In genomic region chr12:97267803-97268202, GRCh38 we compare ENCODE assay signal across 20 cellular contexts.
DNase-seq lines count a peak whose midpoint lies in the region; TF ChIP-seq lines count a peak whose summit lies in the region.
"Had no signal": no experiment of that assay in that cellular context is flagged by ENCODE, and none has a peak within 500 bp of the region (broad histone marks: within the 10 kb centered on the region; RNA-seq: fewer than 3 reads in every experiment).

No MANE protein-coding gene starts in this region.

- H3K9me3 Mint-ChIP-seq in nephron, result peaks cover 9% of the 10 kb centered on the region
- peaks cover 5% of the 10 kb centered on the region for H3K9me3 Mint-ChIP-seq in type B pancreatic cell
- peaks cover 0 to 9% (median 5%) of the 10 kb centered on the region in 8 donors for H3K9me3 Mint-ChIP-seq in CD4-positive, alpha-beta memory T cell

- no peak overlapping the region for H3K27ac ChIP-seq in CD4-positive, alpha-beta memory T cell (ENCODE audit: low read depth, low read length)
- H3K27ac ChIP-seq: A549, Peyer's patch, SK-N-MC had no signal

- peak; percentile 13 for DNase-seq in iPS-NIHi7 (ENCODE audit: extremely low spot score)
- no peak for DNase-seq in type B pancreatic cell (ENCODE audit: extremely low spot score, unreplicated experiment)
- no peak for DNase-seq in NCI-H510A (lab: John Stamatoyannopoulos, UW)
- DNase-seq in CD4-positive, alpha-beta memory T cell, result no peak
- DNase-seq in stimulated activated CD4-positive, alpha-beta T cell treated with anti-CD3 and anti-CD28 coated beads, Interleukin-15, amount 100 ng/mL, for 24 hours, result no peak
- DNase-seq: Calu3; CD4-positive, alpha-beta T cell; DMS53; NCI-H1092 treated with DMSO at 0.1 percent for 48 hours; NCI-H146; NCI-H2081; NCI-H2171 treated with DMSO at 0.1 percent for 48 hours; NCI-H446; NCI-H748 treated with DMSO at 0.1 percent for 48 hours; NK-92 treated with Interleukin-12 subunit alpha and Interleukin-12 subunit beta, amount 100 ng/mL, for 24 hours; Peyer's patch had no signal

- TF ChIP-seq CTCF in nephron (IDR thresholded peaks at IDR 0.05; ENCODE audit: unreplicated experiment in 3 of 3), result no peak
- TF ChIP-seq CTCF in type B pancreatic cell (conservative IDR thresholded peaks at IDR 0.05), result no peak

- H3K27me3 ChIP-seq in CD4-positive, alpha-beta memory T cell (ENCODE audit: insufficient read depth, low read length), result no peaks in the 10 kb centered on the region
- H3K27me3 ChIP-seq: Peyer's patch had no signal

- no peak for TF ChIP-seq RAD21 in Ishikawa (IDR thresholded peaks at IDR 0.05; ENCODE audit: low read depth)

- no peaks in the 10 kb centered on the region for H3K36me3 Mint-ChIP-seq in nephron (ENCODE audit: low read depth)
- H3K36me3 Mint-ChIP-seq in type B pancreatic cell, result no peaks in the 10 kb centered on the region
- H3K36me3 Mint-ChIP-seq in CD4-positive, alpha-beta memory T cell, result no peaks in the 10 kb centered on the region

- POLR2A ChIA-PET in CD4-positive, alpha-beta memory T cell (lab: Charles Lee; ENCODE audit: partially characterized antibody), result no interaction called here

- H3K4me3 Mint-ChIP-seq in nephron (no peak overlapping the region), type B pancreatic cell (no peak overlapping the region)
- H3K4me3 Mint-ChIP-seq in CD4-positive, alpha-beta memory T cell, result no peak overlapping the region
- H3K4me3 Mint-ChIP-seq: CD4-positive, alpha-beta T cell had no signal

- H3K36me3 ChIP-seq in CD4-positive, alpha-beta memory T cell (ENCODE audit: insufficient read depth, low read length), result no peaks in the 10 kb centered on the region
- H3K36me3 ChIP-seq: Peyer's patch had no signal

- H3K4me1 ChIP-seq in CD4-positive, alpha-beta memory T cell (ENCODE audit: insufficient read depth, low read length), result no peaks in the 10 kb centered on the region
- H3K4me1 ChIP-seq: A549, Peyer's patch had no signal

- H3K27me3 Mint-ChIP-seq in nephron (ENCODE audit: low read depth) (peaks cover 3% of the 10 kb centered on the region), type B pancreatic cell (no peaks in the 10 kb centered on the region)
- H3K27me3 Mint-ChIP-seq in CD4-positive, alpha-beta memory T cell, result peaks cover 0 to 9% of the 10 kb centered on the region in 2 donors

- H3K4me3 ChIP-seq in CD4-positive, alpha-beta memory T cell (ENCODE audit: low read length in 2 of 2), result no peak overlapping the region
- H3K4me3 ChIP-seq: A549, Peyer's patch, SK-N-MC had no signal

- CTCF ChIA-PET in CD4-positive, alpha-beta memory T cell (lab: Charles Lee; ENCODE audit: partially characterized antibody), result no interaction called here

- intact Hi-C loops in CD4-positive, alpha-beta memory T cell (cut with micrococcal nuclease), result no loop called here

- H3K27ac Mint-ChIP-seq in nephron, result peak overlapping the region in 2 of 3 experiments; percentile 4 to 31
- peak overlapping the region; percentile 1 for H3K27ac Mint-ChIP-seq in type B pancreatic cell
- no peak overlapping the region for H3K27ac Mint-ChIP-seq in CD4-positive, alpha-beta memory T cell
- H3K27ac Mint-ChIP-seq: CD4-positive, alpha-beta T cell had no signal

- TF ChIP-seq EP300 in Ishikawa (IDR thresholded peaks at IDR 0.05; ENCODE audit: borderline replicate concordance), result no peak

- no peaks in the 10 kb centered on the region for H3K9me3 ChIP-seq in CD4-positive, alpha-beta memory T cell (ENCODE audit: control insufficient read depth in 1 of 2, low read length in 2 of 2)
- H3K9me3 ChIP-seq: A549, Peyer's patch had no signal

- H3K4me1 Mint-ChIP-seq in nephron, result no peaks in the 10 kb centered on the region
- peaks cover 5% of the 10 kb centered on the region for H3K4me1 Mint-ChIP-seq in type B pancreatic cell (ENCODE audit: unreplicated experiment)
- H3K4me1 Mint-ChIP-seq in CD4-positive, alpha-beta memory T cell, result no peaks in the 10 kb centered on the region

TF ChIP-seq in Ishikawa, 13 proteins besides CTCF, POLR2A, EP300 and RAD21:
- TF ChIP-seq TEAD4 (IDR thresholded peaks at IDR 0.05) (peak; percentile 46; the same call in 1 of the 2 replicates), USF1 (IDR thresholded peaks at IDR 0.05) (no peak)

Comparison
In these comparisons a context has a peak if more than half of its experiments do, and no peak if none do; other contexts are left out.
1. H3K27ac Mint-ChIP-seq: peak in nephron (2 of 3) and type B pancreatic cell (single experiment); none in CD4-positive, alpha-beta memory T cell (0 of 7).